Comparison of ENCODE assay signal across 1 cellular context in genomic region chr14:104690266-104690711, GRCh38.
TF ChIP-seq lines count a peak whose summit lies in the region.

No MANE protein-coding gene starts in this region.

TF ChIP-seq in HCT116, 20 proteins besides CTCF, POLR2A, EP300 and RAD21 (continued from another document):
- TF ChIP-seq REST (IDR thresholded peaks at IDR 0.05; ENCODE audit: low read depth) (no peak), JUND (IDR thresholded peaks at IDR 0.05) (no peak), YY1 (IDR thresholded peaks at IDR 0.05; ENCODE audit: extremely low read depth, insufficient replicate concordance, low read depth, low read length) (no peak), ELF1 (IDR thresholded peaks at IDR 0.05; ENCODE audit: borderline replicate concordance, low read depth) (no peak)
